26 cellular contexts compared by ENCODE assay signal in the genomic region with DNA sequence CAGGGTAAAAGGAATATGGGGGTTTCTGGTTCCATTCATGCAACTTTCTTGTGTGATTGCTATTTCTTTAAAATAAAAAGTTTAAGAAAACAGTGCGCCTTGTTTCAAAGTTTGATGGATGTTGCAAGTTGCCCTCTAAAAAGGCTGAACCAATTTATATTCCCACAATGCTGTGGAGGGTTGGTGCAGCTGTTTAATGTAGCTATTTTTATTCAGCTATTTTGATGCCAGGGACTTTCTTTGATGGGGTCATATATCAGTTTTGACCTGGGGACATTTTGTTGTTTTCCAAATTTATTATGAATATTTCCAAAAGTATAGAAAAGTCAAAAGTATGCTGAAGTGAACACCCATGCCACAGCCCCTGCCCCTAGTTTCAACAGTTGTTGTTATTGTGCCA. TPM values are rescaled to one million over a fixed set of nuclear protein-coding genes. Genes with fewer than 3 reads are reported as not detected.
"Had no signal": no experiment of that assay in that cellular context is flagged by ENCODE, and none has a peak within 500 bp of the region (broad histone marks: within the 10 kb centered on the region; RNA-seq: fewer than 3 reads in every experiment).

No MANE protein-coding gene starts in this region.

- DNase-seq: naive thymus-derived CD4-positive, alpha-beta T cell; natural killer cell; pancreas; right cardiac atrium; spleen; stimulated activated CD4-positive, alpha-beta T cell treated with anti-CD3 and anti-CD28 coated beads, Interleukin-12 subunit alpha, Interleukin-12 subunit beta, amount 100 ng/mL, for 4 hours; stimulated activated CD4-positive, alpha-beta T cell treated with anti-CD3 and anti-CD28 coated beads, Interleukin-1b, Interleukin-23, amount 100 ng/mL, for 48 hours; stimulated activated CD4-positive, alpha-beta T cell treated with anti-CD3 and anti-CD28 coated beads, Interleukin-4, amount 100 ng/mL, for 1 hour; stimulated activated CD4-positive, alpha-beta T cell treated with anti-CD3 and anti-CD28 coated beads, Interleukin-4, amount 100 ng/mL, for 4 hours; stimulated activated CD8-positive, alpha-beta memory T cell treated with anti-CD3 and anti-CD28 coated beads, Interleukin-4, amount 100 ng/mL, for 48 hours; stimulated activated naive CD4-positive, alpha-beta T cell; stimulated activated naive CD8-positive, alpha-beta T cell treated with anti-CD3 and anti-CD28 coated beads, Interleukin-15, amount 100 ng/mL, for 72 hours; stimulated activated naive CD8-positive, alpha-beta T cell treated with anti-CD3 and anti-CD28 coated beads, Interleukin-15, Interleukin-2, amounts not matched to agents 100 U/mL and 50 U/mL, for 24 hours; substantia nigra; testis; tibial artery; transverse colon; upper lobe of right lung; uterus had no signal

- H3K9me3 ChIP-seq: pancreas, prostate gland, spleen, suprapubic skin, testis, tibial artery, transverse colon, upper lobe of right lung, uterus had no signal

- H3K4me1 ChIP-seq: pancreas, prostate gland, spleen, testis, tibial artery, transverse colon, upper lobe of right lung, uterus had no signal

- H3K9ac ChIP-seq: neural progenitor cell had no signal

- H3K27ac ChIP-seq: neural progenitor cell, pancreas, prostate gland, skin epidermis, spleen, suprapubic skin, testis, tibial artery, transverse colon, upper lobe of right lung, uterus had no signal

- H3K27me3 ChIP-seq: neural progenitor cell, pancreas, suprapubic skin, testis, tibial artery, transverse colon, upper lobe of right lung, uterus had no signal

- ATAC-seq: naive thymus-derived CD4-positive, alpha-beta T cell; natural killer cell; pancreas; right cardiac atrium; sciatic nerve; stimulated activated memory B cell treated with anti-CD40 and anti-IgM and Interleukin-4, amounts not matched to agents 10 μg/mL and 1 μg/mL and 100 μg/mL, for 72 hours; stimulated activated naive CD8-positive, alpha-beta T cell treated with anti-CD3 and anti-CD28 coated beads, Interleukin-15, amount 100 ng/mL, for 72 hours; stimulated activated naive CD8-positive, alpha-beta T cell treated with anti-CD3 and anti-CD28 coated beads, Interleukin-15, Interleukin-2, amounts not matched to agents 100 U/mL and 50 U/mL, for 24 hours; upper lobe of right lung had no signal

- H3K4me3 ChIP-seq: neural progenitor cell, pancreas, prostate gland, skin epidermis, smooth muscle cell, spleen, suprapubic skin, testis, tibial artery, transverse colon, upper lobe of right lung, uterus had no signal

- H2AFZ ChIP-seq: neural progenitor cell had no signal

- H3K4me2 ChIP-seq: neural progenitor cell, smooth muscle cell had no signal

- H3K36me3 ChIP-seq: neural progenitor cell, pancreas, prostate gland, spleen, suprapubic skin, tibial artery, transverse colon, upper lobe of right lung, uterus had no signal

RNA-seq across cellular contexts. Expression of gene EPHB1, which starts 20.5 kb away (rescaled TPM):
- polyA plus RNA-seq: naive thymus-derived CD4-positive, alpha-beta T cell had no signal
